14 cellular contexts compared by ENCODE assay signal in genomic region chr7:31120800-31121513, GRCh38.
DNase-seq lines count a peak whose midpoint lies in the region; ATAC-seq and TF ChIP-seq lines count a peak whose summit lies in the region.
"Had no signal": no experiment of that assay in that cellular context is flagged by ENCODE, and none has a peak within 500 bp of the region (broad histone marks: within the 10 kb centered on the region; RNA-seq: fewer than 3 reads in every experiment).

No MANE protein-coding gene starts in this region.

- H3K27ac Mint-ChIP-seq in stimulated activated naive CD8-positive, alpha-beta T cell treated with anti-CD3 and anti-CD28 coated beads, Interleukin-15, amount 100 ng/mL, for 72 hours = peak overlapping the region in 1 of 2 donors; percentile 63
- H3K27ac Mint-ChIP-seq: CD4-positive, CD25-positive, alpha-beta regulatory T cell had no signal

- DNase-seq in stimulated activated naive CD8-positive, alpha-beta T cell treated with anti-CD3 and anti-CD28 coated beads, Interleukin-15, amount 100 ng/mL, for 72 hours = no peak
- DNase-seq in stimulated activated naive CD8-positive, alpha-beta T cell treated with anti-CD3 and anti-CD28 coated beads, Interleukin-15, Interleukin-2, amounts not matched to agents 100 U/mL and 50 U/mL, for 24 hours = no peak
- DNase-seq in islet precursor cell (peak; percentile 39), prostate gland (ENCODE audit: low spot score) (peak; percentile 2), activated gamma-delta T cell (lab: John Stamatoyannopoulos, UW) (no peak), right cardiac atrium (no peak), aorta (no peak)
- DNase-seq: CD4-positive, CD25-positive, alpha-beta regulatory T cell; H7; Kasumi-1; NCI-H1694; NCI-H2081 treated with DMSO at 0.1 percent for 48 hours; NCI-H526; Peyer's patch had no signal

- H3K9me3 ChIP-seq in prostate gland = no peaks in the 10 kb centered on the region
- H3K9me3 ChIP-seq in right cardiac atrium (ENCODE audit: control insufficient read depth, low read length) = no peaks in the 10 kb centered on the region
- H3K9me3 ChIP-seq in aorta (ENCODE audit: control insufficient read depth, low read length) = no peaks in the 10 kb centered on the region
- H3K9me3 ChIP-seq: Peyer's patch had no signal

- no peak overlapping the region for H3K4me3 ChIP-seq in prostate gland
- H3K4me3 ChIP-seq in right cardiac atrium (ENCODE audit: low read length) = no peak overlapping the region
- no peak overlapping the region for H3K4me3 ChIP-seq in aorta (ENCODE audit: low read length in 2 of 2)
- H3K4me3 ChIP-seq: Peyer's patch had no signal

- peaks cover 49% of the 10 kb centered on the region for H3K27me3 Mint-ChIP-seq in stimulated activated naive CD8-positive, alpha-beta T cell treated with anti-CD3 and anti-CD28 coated beads, Interleukin-15, amount 100 ng/mL, for 72 hours

- H3K27me3 ChIP-seq in prostate gland (replicated peaks; ENCODE audit: insufficient read depth) = no peaks in the 10 kb centered on the region
- no peaks in the 10 kb centered on the region for H3K27me3 ChIP-seq in right cardiac atrium (ENCODE audit: control insufficient read depth, insufficient read depth)
- no peaks in the 10 kb centered on the region for H3K27me3 ChIP-seq in aorta (ENCODE audit: control insufficient read depth in 1 of 2, insufficient read depth in 2 of 2, low read length in 1 of 2)
- H3K27me3 ChIP-seq: Peyer's patch had no signal

- TF ChIP-seq CTCF in prostate gland (IDR thresholded peaks at IDR 0.05) = no peak

- whole genome bisulfite sequencing in prostate gland = 87% methylated on average over 3 of the region's 3 CpGs
- WGBS in right cardiac atrium = 83% methylated on average over 3 of the region's 3 CpGs
- WGBS in aorta, 2 donors = 85 to 93% methylated on average over 3 of the region's 3 CpGs

- H3K4me3 Mint-ChIP-seq in stimulated activated naive CD8-positive, alpha-beta T cell treated with anti-CD3 and anti-CD28 coated beads, Interleukin-15, amount 100 ng/mL, for 72 hours = no peak overlapping the region
- H3K4me3 Mint-ChIP-seq: CD4-positive, CD25-positive, alpha-beta regulatory T cell had no signal

- no peak for TF ChIP-seq POLR2A in prostate gland (IDR thresholded peaks at IDR 0.05)

- peak; percentile 37 for ATAC-seq in stimulated activated naive CD8-positive, alpha-beta T cell treated with anti-CD3 and anti-CD28 coated beads, Interleukin-15, amount 100 ng/mL, for 72 hours
- ATAC-seq in stimulated activated naive CD8-positive, alpha-beta T cell treated with anti-CD3 and anti-CD28 coated beads, Interleukin-15, Interleukin-2, amounts not matched to agents 100 U/mL and 50 U/mL, for 24 hours = no peak
- ATAC-seq in right cardiac atrium = no peak
- no peak for ATAC-seq in aorta (ENCODE audit: low FRiP score)

- no peaks in the 10 kb centered on the region for H3K4me1 ChIP-seq in prostate gland (replicated peaks)
- H3K4me1 ChIP-seq in right cardiac atrium (ENCODE audit: control insufficient read depth, insufficient read depth, low read length) = no peaks in the 10 kb centered on the region
- H3K4me1 ChIP-seq in aorta (ENCODE audit: control insufficient read depth in 1 of 2, insufficient read depth in 2 of 2, low read length in 2 of 2) = no peaks in the 10 kb centered on the region
- H3K4me1 ChIP-seq: Peyer's patch had no signal

- H3K36me3 ChIP-seq in prostate gland (no peaks in the 10 kb centered on the region), aorta (ENCODE audit: control insufficient read depth in 1 of 2, insufficient read depth in 2 of 2, low read length in 1 of 2) (no peaks in the 10 kb centered on the region)
- H3K36me3 ChIP-seq: Peyer's patch had no signal

- H3K4me1 Mint-ChIP-seq in stimulated activated naive CD8-positive, alpha-beta T cell treated with anti-CD3 and anti-CD28 coated beads, Interleukin-15, amount 100 ng/mL, for 72 hours = no peaks in the 10 kb centered on the region
- H3K4me1 Mint-ChIP-seq: CD4-positive, CD25-positive, alpha-beta regulatory T cell had no signal

- H3K9me3 Mint-ChIP-seq in stimulated activated naive CD8-positive, alpha-beta T cell treated with anti-CD3 and anti-CD28 coated beads, Interleukin-15, amount 100 ng/mL, for 72 hours = no peaks in the 10 kb centered on the region
- H3K9me3 Mint-ChIP-seq: CD4-positive, CD25-positive, alpha-beta regulatory T cell had no signal

- H3K27ac ChIP-seq in prostate gland = no peak overlapping the region
- H3K27ac ChIP-seq in right cardiac atrium (ENCODE audit: low read length) = no peak overlapping the region
- H3K27ac ChIP-seq in aorta (ENCODE audit: low read depth in 1 of 2, low read length in 2 of 2) = no peak overlapping the region
- H3K27ac ChIP-seq: Peyer's patch had no signal

- intact Hi-C loops in prostate gland (cut with DNase I) = loop anchor here (5.0 to 10.0 kb wide), 2 partner anchors 324 to 614 kb away; no protein-coding TSS in a partner anchor
- intact Hi-C loops in right cardiac atrium (cut with DNase I) = loop anchor here in 3 of 4 donors (5.0 kb wide), 1 partner anchor 319 kb away; no protein-coding TSS in a partner anchor
- intact Hi-C loops in aorta (cut with DNase I) = loop anchor here (5.0 to 10.0 kb wide), 2 partner anchors 319 to 376 kb away; no protein-coding TSS in a partner anchor

Comparison
In these comparisons a context has a peak if more than half of its experiments do, and no peak if none do; other contexts are left out.
1. DNase-seq: peak in islet precursor cell (single experiment) and prostate gland (single experiment); none in stimulated activated naive CD8-positive, alpha-beta T cell treated with anti-CD3 and anti-CD28 coated beads, Interleukin-15, amount 100 ng/mL, for 72 hours (0 of 2), stimulated activated naive CD8-positive, alpha-beta T cell treated with anti-CD3 and anti-CD28 coated beads, Interleukin-15, Interleukin-2, amounts not matched to agents 100 U/mL and 50 U/mL, for 24 hours (single experiment), activated gamma-delta T cell (single experiment), right cardiac atrium (0 of 3) and aorta (0 of 2).